8 cellular contexts compared by ENCODE assay signal in the genomic region with DNA sequence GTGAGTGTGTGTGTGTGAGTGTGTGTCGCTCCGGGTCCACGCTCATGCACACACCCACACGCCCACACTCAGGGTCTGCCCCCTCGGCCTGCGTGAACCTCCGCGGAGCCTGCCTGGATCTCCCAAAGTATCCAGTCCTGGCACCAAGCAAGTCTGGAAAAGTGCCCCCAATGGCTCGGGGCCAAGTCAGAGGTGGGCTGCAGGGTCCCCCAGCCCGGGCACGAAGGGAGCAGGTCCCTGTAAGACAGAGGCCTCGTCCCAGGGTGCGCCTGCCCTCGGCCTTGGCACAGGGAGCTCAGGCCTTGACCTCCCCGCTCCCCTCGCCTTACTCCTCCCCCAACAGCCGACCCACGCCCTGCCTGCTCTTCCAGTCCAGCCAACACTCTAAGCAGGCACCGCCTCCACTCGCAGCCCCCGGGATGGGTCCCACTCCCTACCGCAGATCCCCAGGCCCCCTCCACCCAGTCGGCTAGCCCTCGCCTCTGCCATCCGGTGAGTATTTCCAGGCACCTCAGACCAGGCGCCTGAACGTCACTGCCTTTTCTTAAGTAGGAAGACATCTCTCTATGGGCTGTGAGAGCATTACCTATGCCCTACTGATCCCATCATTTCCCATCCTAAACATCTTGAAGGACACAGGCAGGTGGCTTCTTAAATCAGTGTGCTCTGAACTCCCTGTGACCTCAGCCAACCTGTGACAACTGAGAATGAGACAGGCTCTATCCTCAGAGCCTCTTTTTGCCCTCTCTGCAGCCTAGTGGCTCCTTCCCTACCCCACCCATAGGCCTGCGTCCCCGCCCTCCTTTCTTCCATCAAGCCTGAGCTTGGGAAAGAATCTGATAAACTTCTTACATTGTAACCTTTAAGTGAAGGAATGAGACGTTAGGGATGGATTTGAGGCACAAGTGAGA. TPM values are rescaled to one million over a fixed set of nuclear protein-coding genes. Genes with fewer than 3 reads are reported as not detected.
A peak's percentile ranks its signal among the peaks of the same experiment; 100 is the strongest.
DNase-seq lines count a peak whose midpoint lies in the region; ATAC-seq, FAIRE-seq and TF ChIP-seq lines count a peak whose summit lies in the region.

No MANE protein-coding gene starts in this region.

- H3K14ac ChIP-seq in mesenchymal stem cell (ENCODE audit: low read length in 2 of 2): peak overlapping the region; percentile 82 to 100

- peak overlapping the region; percentile 99 for H3K9ac ChIP-seq in mesenchymal stem cell (ENCODE audit: low read length)

- H2AFZ ChIP-seq in mesenchymal stem cell (ENCODE audit: low read depth, low read length): peak overlapping the region; percentile 58

- H3K4me2 ChIP-seq in mesenchymal stem cell (ENCODE audit: low read length, poor library complexity, severe bottlenecking): peak overlapping the region; percentile 74

- intact Hi-C loops in dorsolateral prefrontal cortex (cut with DNase I): no loop called here

- H3K4me1 ChIP-seq in mesenchymal stem cell (ENCODE audit: control insufficient read depth, insufficient read depth, low read depth, low read length): peaks cover 10% of the 10 kb centered on the region
- H3K4me1 ChIP-seq in upper lobe of left lung: peaks cover 23 to 38% (median 28%) of the 10 kb centered on the region in 4 donors

- H3K79me1 ChIP-seq in mesenchymal stem cell (replicated peaks; ENCODE audit: low read length, poor library complexity, severe bottlenecking): peaks cover 6% of the 10 kb centered on the region

- H3K18ac ChIP-seq in mesenchymal stem cell (ENCODE audit: low read depth in 1 of 2, low read length in 2 of 2): peak overlapping the region; percentile 84 to 100

- peak overlapping the region; percentile 96 for H2BK120ac ChIP-seq in mesenchymal stem cell (ENCODE audit: low read depth, low read length)

- no peaks in the 10 kb centered on the region for H3K27me3 ChIP-seq in GM06990 (replicated peaks; ENCODE audit: control insufficient read depth, insufficient read depth, low read length)
- no peaks in the 10 kb centered on the region for H3K27me3 ChIP-seq in MG63
- H3K27me3 ChIP-seq in dorsolateral prefrontal cortex: no peaks in the 10 kb centered on the region
- no peaks in the 10 kb centered on the region for H3K27me3 ChIP-seq in mesenchymal stem cell (ENCODE audit: control insufficient read depth in 1 of 2, insufficient read depth in 1 of 2, low read length in 2 of 2)
- no peaks in the 10 kb centered on the region for H3K27me3 ChIP-seq in upper lobe of left lung

- H4K91ac ChIP-seq in mesenchymal stem cell (ENCODE audit: low read length): peak overlapping the region; percentile 98

- peak overlapping the region; percentile 88 for H2AK5ac ChIP-seq in mesenchymal stem cell (ENCODE audit: low read length, severe bottlenecking)

- peak overlapping the region; percentile 87 for H2BK15ac ChIP-seq in mesenchymal stem cell (ENCODE audit: low read depth, poor library complexity, severe bottlenecking)

- FAIRE-seq in H54 (lab: Jason Lieb, UNC): no peak

- peak; percentile 67 to 77 for ATAC-seq in upper lobe of left lung (ENCODE audit: low FRiP score in 2 of 2)
- ATAC-seq in HG03439 (IDR thresholded peaks at IDR 0.05; ENCODE audit: unreplicated experiment): no peak
- no peak for ATAC-seq in HG02852 (IDR thresholded peaks at IDR 0.05; ENCODE audit: unreplicated experiment)

- peak overlapping the region; percentile 85 for H2BK5ac ChIP-seq in mesenchymal stem cell (ENCODE audit: low read depth, low read length, poor library complexity, severe bottlenecking)

- H3K23ac ChIP-seq in mesenchymal stem cell (ENCODE audit: low read length in 2 of 2): peak overlapping the region in 1 of 2 experiments; percentile 100

- H4K8ac ChIP-seq in mesenchymal stem cell (ENCODE audit: low read length): peak overlapping the region; percentile 98

- H3K4me3 ChIP-seq in GM06990 (replicated peaks; ENCODE audit: low read depth, low read length) (peak overlapping the region; percentile 77), MG63 (peak overlapping the region; percentile 62), dorsolateral prefrontal cortex (peak overlapping the region; percentile 50 to 92 (median 77)), mesenchymal stem cell (ENCODE audit: insufficient read depth in 1 of 2, low read depth in 1 of 2, low read length in 2 of 2) (peak overlapping the region; percentile 90 to 92), upper lobe of left lung (peak overlapping the region; percentile 69 to 97 (median 74))

- WGBS in mesenchymal stem cell: 2% methylated on average over 24 of the region's 30 CpGs
- 28 to 41% methylated on average over 18 to 22 of the region's 30 CpGs for WGBS in upper lobe of left lung, 2 donors

- H3K36me3 ChIP-seq in GM06990 (ENCODE audit: control insufficient read depth, insufficient read depth, low read length) (no peaks in the 10 kb centered on the region), MG63 (peaks cover 22% of the 10 kb centered on the region), mesenchymal stem cell (ENCODE audit: control insufficient read depth in 1 of 2, insufficient read depth in 2 of 2, low read depth in 1 of 2, low read length in 2 of 2) (peaks cover 7 to 39% of the 10 kb centered on the region in 2 experiments), upper lobe of left lung (peaks cover 0 to 16% (median 2%) of the 10 kb centered on the region in 4 donors)

- H2BK12ac ChIP-seq in mesenchymal stem cell (ENCODE audit: low read length in 2 of 2): peak overlapping the region in 1 of 2 experiments; percentile 89

- no peak for TF ChIP-seq POLR2A in upper lobe of left lung (IDR thresholded peaks at IDR 0.05)
- TF ChIP-seq POLR2A in H54 (IDR thresholded peaks at IDR 0.05; ENCODE audit: low read depth, low read length): no peak

- TF ChIP-seq CTCF in GM06990 (IDR thresholded peaks at IDR 0.05; ENCODE audit: insufficient read depth, low read length, poor library complexity, severe bottlenecking): no peak
- no peak for TF ChIP-seq CTCF in dorsolateral prefrontal cortex (IDR thresholded peaks at IDR 0.05 in 54 of 56, conservative IDR thresholded peaks at IDR 0.05 in 2 of 56; ENCODE audit: low read depth in 1 of 56, partially characterized antibody in 56 of 56)
- TF ChIP-seq CTCF in upper lobe of left lung (IDR thresholded peaks at IDR 0.05): no peak

- no peaks in the 10 kb centered on the region for H3K9me3 ChIP-seq in MG63
- H3K9me3 ChIP-seq in mesenchymal stem cell (ENCODE audit: control insufficient read depth, low read length): no peaks in the 10 kb centered on the region
- H3K9me3 ChIP-seq in upper lobe of left lung: no peaks in the 10 kb centered on the region

- peak overlapping the region; percentile 85 to 100 for H3K4ac ChIP-seq in mesenchymal stem cell (ENCODE audit: low read depth in 1 of 2, low read length in 2 of 2)

- TF ChIP-seq EP300 in upper lobe of left lung (IDR thresholded peaks at IDR 0.05): no peak

- H3K27ac ChIP-seq in dorsolateral prefrontal cortex: peak overlapping the region in 58 of 59 donors; percentile 57 to 95 (median 87)
- peak overlapping the region; percentile 55 for H3K27ac ChIP-seq in mesenchymal stem cell (ENCODE audit: low read length, poor library complexity, severe bottlenecking)
- peak overlapping the region; percentile 92 to 97 (median 95) for H3K27ac ChIP-seq in upper lobe of left lung

- peak; percentile 18 for DNase-seq in GM06990 (ENCODE audit: extremely low read depth, insufficient read length)
- peak; percentile 36 for DNase-seq in MG63
- peak in 3 of 10 donors; percentile 27 to 53 (median 51) for DNase-seq in dorsolateral prefrontal cortex
- DNase-seq in mesenchymal stem cell: peak; percentile 55
- DNase-seq in upper lobe of left lung: peak in 1 of 2 donors; percentile 54
- DNase-seq in H54 (ENCODE audit: insufficient read length, low spot score): no peak

RNA-seq across cellular contexts. Expression of a gene that starts 0.7 kb away (rescaled TPM):
- 40.7 and 56.7 TPM in 2 replicates for total RNA-seq in MG63 (2014; rRNA removed; shearing (Covaris generic); ENCODE audit: low replicate concordance)
- 10 to 100 TPM in 86 of 120 experiments, 1 to 10 TPM in 34; 4.5 to 26.2 (median 12.7) TPM for total RNA-seq in dorsolateral prefrontal cortex
- polyA plus RNA-seq in mesenchymal stem cell (2013, experiment 1 of 2): 166 TPM
- 170 TPM for polyA plus RNA-seq in mesenchymal stem cell (2013, experiment 2 of 2)
- 10 to 100 TPM; 27.2 to 92.5 (median 43.1) TPM for total RNA-seq in upper lobe of left lung

RNA-seq across cellular contexts. Expression of a gene that starts 11.7 kb away (rescaled TPM):
- total RNA-seq in MG63 (2014; rRNA removed; shearing (Covaris generic); ENCODE audit: low replicate concordance): 0.82 TPM in 1 of 2 replicates, not detected in the other
- 1 to 10 TPM; 1.1 to 8.9 (median 3.7) TPM for total RNA-seq in dorsolateral prefrontal cortex
- 3.4 TPM for polyA plus RNA-seq in mesenchymal stem cell (2013, experiment 1 of 2)
- 3.2 TPM for polyA plus RNA-seq in mesenchymal stem cell (2013, experiment 2 of 2)
- 10 to 100 TPM in 2 of 6 donors, 1 to 10 TPM in 4; 3.2 to 10.4 (median 5.8) TPM for total RNA-seq in upper lobe of left lung

Comparison
In these comparisons a context has a peak if more than half of its experiments do, and no peak if none do; other contexts are left out.
1. ATAC-seq: peak in upper lobe of left lung (2 of 2); none in HG03439 (single experiment) and HG02852 (single experiment).
2. Peak in every context shown above with its lines, with median percentiles within 50 percentile points of each other: H3K4me3 ChIP-seq and H3K27ac ChIP-seq.